19 cellular contexts compared by ENCODE assay signal in genomic region chr1:167247754-167248153, GRCh38.
"Had no signal": no experiment of that assay in that cellular context is flagged by ENCODE, and none has a peak within 500 bp of the region (broad histone marks: within the 10 kb centered on the region; RNA-seq: fewer than 3 reads in every experiment).

No MANE protein-coding gene starts in this region.

- H3K27me3 Mint-ChIP-seq: activated CD4-positive, alpha-beta memory T cell treated with anti-CD3 and anti-CD28 coated beads, Interleukin-2, amount 10 ng/mL, durations not matched to agents 7 days and 5 days; activated CD4-positive, alpha-beta T cell treated with anti-CD3 and anti-CD28 coated beads for 36 hours; activated naive CD8-positive, alpha-beta T cell treated with anti-CD3 and anti-CD28 coated beads, Interleukin-2, amount 10 ng/mL, durations not matched to agents 7 days and 5 days had no signal

- DNase-seq: activated CD4-positive, alpha-beta memory T cell treated with anti-CD3 and anti-CD28 coated beads, Interleukin-2, amount 10 ng/mL, durations not matched to agents 7 days and 5 days; activated CD4-positive, alpha-beta T cell treated with anti-CD3 and anti-CD28 coated beads for 36 hours; activated CD4-positive, alpha-beta T cell treated with anti-CD3 and anti-CD28 coated beads, Interleukin-2, amount 50 U/mL, for 1 hour; activated CD8-positive, alpha-beta memory T cell treated with anti-CD3 and anti-CD28 coated beads, Interleukin-2, amount 50 U/mL, for 48 hours; activated naive CD4-positive, alpha-beta T cell treated with anti-CD3 and anti-CD28 coated beads, Interleukin-2, amount 50 U/mL, for 16 hours; activated naive CD8-positive, alpha-beta T cell treated with anti-CD3 and anti-CD28 coated beads, Interleukin-2, amount 10 ng/mL, durations not matched to agents 7 days and 5 days; activated T-cell treated with anti-CD3 and anti-CD28 coated beads, Interleukin-2, amount 50 U/mL, for 1 hour; adrenal gland; anterior cingulate cortex; caudate nucleus; KG1; NCI-H146; NCI-H187 treated with DMSO at 0.1 percent for 48 hours; NCI-H2081 treated with DMSO at 0.1 percent for 48 hours; NCI-H446; NCI-H524; T-helper 1 cell had no signal

- H3K4me3 Mint-ChIP-seq: activated CD4-positive, alpha-beta memory T cell treated with anti-CD3 and anti-CD28 coated beads, Interleukin-2, amount 10 ng/mL, durations not matched to agents 7 days and 5 days; activated CD4-positive, alpha-beta T cell treated with anti-CD3 and anti-CD28 coated beads for 36 hours; activated naive CD8-positive, alpha-beta T cell treated with anti-CD3 and anti-CD28 coated beads, Interleukin-2, amount 10 ng/mL, durations not matched to agents 7 days and 5 days had no signal

- H3K27ac Mint-ChIP-seq: activated CD4-positive, alpha-beta memory T cell treated with anti-CD3 and anti-CD28 coated beads, Interleukin-2, amount 10 ng/mL, durations not matched to agents 7 days and 5 days; activated CD4-positive, alpha-beta T cell treated with anti-CD3 and anti-CD28 coated beads for 36 hours; activated naive CD8-positive, alpha-beta T cell treated with anti-CD3 and anti-CD28 coated beads, Interleukin-2, amount 10 ng/mL, durations not matched to agents 7 days and 5 days had no signal

- H3K27me3 ChIP-seq: adrenal gland had no signal

- H3K36me3 ChIP-seq: adrenal gland had no signal

- H3K4me3 ChIP-seq: adrenal gland, SK-N-MC had no signal

- ATAC-seq: activated CD4-positive, alpha-beta T cell treated with anti-CD3 and anti-CD28 coated beads for 36 hours had no signal

- H3K9me3 ChIP-seq: adrenal gland had no signal

- H3K27ac ChIP-seq: adrenal gland, SK-N-MC, VCaP had no signal
